In genomic region chr10:110528998-110529524, GRCh38 we compare ENCODE assay signal across 8 cellular contexts. TPM values are rescaled to one million over a fixed set of nuclear protein-coding genes. Genes with fewer than 3 reads are reported as not detected.
DNase-seq lines count a peak whose midpoint lies in the region; ATAC-seq and TF ChIP-seq lines count a peak whose summit lies in the region.
"Not testable (repeated sequence)": the region's sequence is repeated elsewhere in the genome, so short reads cannot be mapped to it uniquely, and the experiment has no call there.

No MANE protein-coding gene starts in this region.

- H3K4me1 ChIP-seq in MM.1S (ENCODE audit: low read length) (peaks cover 44% of the 10 kb centered on the region), smooth muscle cell (ENCODE audit: low read depth) (peaks cover 12% of the 10 kb centered on the region)

- ATAC-seq in GM18909 (IDR thresholded peaks at IDR 0.05; ENCODE audit: poor library complexity, unreplicated experiment) (peak; percentile 66), GM21737 (IDR thresholded peaks at IDR 0.05; ENCODE audit: unreplicated experiment) (peak; percentile 63), HG03066 (IDR thresholded peaks at IDR 0.05; ENCODE audit: low read depth, unreplicated experiment) (peak; percentile 71)
- peak; percentile 56 for ATAC-seq in activated CD8-positive, alpha-beta T cell treated with anti-CD3 and anti-CD28 coated beads, Interleukin-2, amount 10 ng/mL, durations not matched to agents 7 days and 5 days

- H3K27me3 Mint-ChIP-seq in activated CD8-positive, alpha-beta T cell treated with anti-CD3 and anti-CD28 coated beads, Interleukin-2, amount 10 ng/mL, durations not matched to agents 7 days and 5 days (ENCODE audit: low read depth); chondrocyte (ENCODE audit: low read depth): not testable (repeated sequence)

- WGBS in smooth muscle cell (ENCODE audit: low lambda C conversion rate): 59% methylated on average over 8 of the region's 8 CpGs

- peak overlapping the region; percentile 56 for H3K27ac Mint-ChIP-seq in activated CD8-positive, alpha-beta T cell treated with anti-CD3 and anti-CD28 coated beads, Interleukin-2, amount 10 ng/mL, durations not matched to agents 7 days and 5 days
- peak overlapping the region; percentile 90 for H3K27ac Mint-ChIP-seq in chondrocyte (ENCODE audit: unreplicated experiment)

- not testable (repeated sequence) for H3K9me3 Mint-ChIP-seq in activated CD8-positive, alpha-beta T cell treated with anti-CD3 and anti-CD28 coated beads, Interleukin-2, amount 10 ng/mL, durations not matched to agents 7 days and 5 days (ENCODE audit: insufficient read depth); chondrocyte (ENCODE audit: low read depth)

- TF ChIP-seq CTCF in MM.1S (IDR thresholded peaks at IDR 0.05; ENCODE audit: low read length); chondrocyte (IDR thresholded peaks at IDR 0.05); smooth muscle cell (IDR thresholded peaks at IDR 0.05; ENCODE audit: borderline replicate concordance, insufficient read depth, poor library complexity, severe bottlenecking): not testable (repeated sequence)

- H3K27me3 ChIP-seq in MM.1S (replicated peaks; ENCODE audit: insufficient read depth, low read length); smooth muscle cell (ENCODE audit: low read depth): not testable (repeated sequence)

- peaks cover 13% of the 10 kb centered on the region for H3K79me2 ChIP-seq in MM.1S (ENCODE audit: low read length)
- not testable (repeated sequence) for H3K79me2 ChIP-seq in smooth muscle cell (ENCODE audit: low read depth)

- H3K4me2 ChIP-seq in MM.1S (ENCODE audit: low read depth, low read length) (peak overlapping the region; percentile 59; the same call in 1 of the 2 replicates), smooth muscle cell (peak overlapping the region; percentile 23)

- CTCF ChIA-PET in activated CD8-positive, alpha-beta T cell treated with anti-CD3 and anti-CD28 coated beads, Interleukin-2, amount 10 ng/mL, durations not matched to agents 7 days and 5 days (lab: Charles Lee): interaction anchor here (0.7 to 1.9 kb wide), 10 partner anchors 18 to 224 kb away, joined by 3 to 9 read pairs (median 4); partner anchors contain the start of gene SMNDC1

- H3K4me3 Mint-ChIP-seq in activated CD8-positive, alpha-beta T cell treated with anti-CD3 and anti-CD28 coated beads, Interleukin-2, amount 10 ng/mL, durations not matched to agents 7 days and 5 days: peak overlapping the region; percentile 9
- H3K4me3 Mint-ChIP-seq in chondrocyte (ENCODE audit: unreplicated experiment): not testable (repeated sequence)

- H3K36me3 ChIP-seq in MM.1S (replicated peaks; ENCODE audit: insufficient read depth, low read length); smooth muscle cell (ENCODE audit: low read depth): not testable (repeated sequence)

- not testable (repeated sequence) for H3K36me3 Mint-ChIP-seq in activated CD8-positive, alpha-beta T cell treated with anti-CD3 and anti-CD28 coated beads, Interleukin-2, amount 10 ng/mL, durations not matched to agents 7 days and 5 days (ENCODE audit: low read depth); chondrocyte (ENCODE audit: low read depth)

- H3K4me1 Mint-ChIP-seq in activated CD8-positive, alpha-beta T cell treated with anti-CD3 and anti-CD28 coated beads, Interleukin-2, amount 10 ng/mL, durations not matched to agents 7 days and 5 days (ENCODE audit: low read depth): peaks cover 41% of the 10 kb centered on the region
- H3K4me1 Mint-ChIP-seq in chondrocyte (ENCODE audit: low read depth): peaks cover 56% of the 10 kb centered on the region

- H4K20me1 ChIP-seq in MM.1S (ENCODE audit: insufficient read depth, low read length); smooth muscle cell (ENCODE audit: low read depth): not testable (repeated sequence)

- H2AFZ ChIP-seq in MM.1S (ENCODE audit: low read length); smooth muscle cell (ENCODE audit: low read depth): not testable (repeated sequence)

- DNase-seq in Daoy (ENCODE audit: low read depth) (peak; percentile 52), MM.1S (peak; percentile 83)
- DNase-seq in activated CD8-positive, alpha-beta T cell treated with anti-CD3 and anti-CD28 coated beads, Interleukin-2, amount 10 ng/mL, durations not matched to agents 7 days and 5 days; chondrocyte (ENCODE audit: low spot score); smooth muscle cell (lab: John Stamatoyannopoulos, UW; ENCODE audit: unreplicated experiment): not testable (repeated sequence)

- POLR2A ChIA-PET in activated CD8-positive, alpha-beta T cell treated with anti-CD3 and anti-CD28 coated beads, Interleukin-2, amount 10 ng/mL, durations not matched to agents 7 days and 5 days (lab: Charles Lee): interaction anchor here (1.0 kb wide), 1 partner anchor 24 kb away, joined by 3 read pairs; no protein-coding TSS in a partner anchor

- peak overlapping the region; percentile 3; the same call in 1 of the 2 replicates for H3K9ac ChIP-seq in MM.1S (ENCODE audit: low read length)
- H3K9ac ChIP-seq in smooth muscle cell (ENCODE audit: low read depth): not testable (repeated sequence)

- H3K9me2 ChIP-seq in MM.1S (replicated peaks; ENCODE audit: insufficient read depth, low read length): not testable (repeated sequence)

- not testable (repeated sequence) for H3K4me3 ChIP-seq in MM.1S (ENCODE audit: low read length); smooth muscle cell

- H3F3A ChIP-seq in MM.1S (ENCODE audit: insufficient read depth, low read length): peaks cover 53% of the 10 kb centered on the region
- H3F3A ChIP-seq in smooth muscle cell (ENCODE audit: low read depth): peaks cover 16% of the 10 kb centered on the region

- H3K9me3 ChIP-seq in MM.1S (replicated peaks; ENCODE audit: insufficient read depth, low read length); smooth muscle cell (replicated peaks; ENCODE audit: low read depth): not testable (repeated sequence)

- H3K27ac ChIP-seq in MM.1S (ENCODE audit: low read length) (peak overlapping the region; percentile 70), smooth muscle cell (ENCODE audit: low read depth) (peak overlapping the region; percentile 64)

RNA-seq across cellular contexts. Expression of gene DUSP5, which starts 31.4 kb away (rescaled TPM):
- total RNA-seq in Daoy (2014; rRNA removed; shearing (Covaris generic)): 9.1 and 9.9 TPM in 2 replicates
- 10 to 100 TPM; 26.8 to 27.8 TPM for total RNA-seq in activated CD8-positive, alpha-beta T cell treated with anti-CD3 and anti-CD28 coated beads, Interleukin-2, amount 10 ng/mL, durations not matched to agents 7 days and 5 days
- total RNA-seq in chondrocyte: 4.8 to 9.7 TPM (median 8.7 TPM) in 3 replicates
- total RNA-seq in smooth muscle cell: 22.7 and 23.6 TPM in 2 replicates
- polyA plus RNA-seq in smooth muscle cell: 13.6 and 22.6 TPM in 2 replicates

RNA-seq across cellular contexts. Expression of gene SMC3, which starts 38.4 kb away (rescaled TPM):
- total RNA-seq in Daoy (2014; rRNA removed; shearing (Covaris generic)): 39.8 and 43.2 TPM in 2 replicates
- 10 to 100 TPM; 75.6 to 82.2 TPM for total RNA-seq in activated CD8-positive, alpha-beta T cell treated with anti-CD3 and anti-CD28 coated beads, Interleukin-2, amount 10 ng/mL, durations not matched to agents 7 days and 5 days
- total RNA-seq in chondrocyte (28.2 to 32.7 TPM (median 29.3 TPM) in 3 replicates), smooth muscle cell (24.4 and 26.0 TPM in 2 replicates)
- 31.0 and 32.6 TPM in 2 replicates for polyA plus RNA-seq in smooth muscle cell
